2 cellular contexts compared by ENCODE assay signal in genomic region chr16:89741342-89742014, GRCh38.
A peak's percentile ranks its signal among the peaks of the same experiment; 100 is the strongest.
TF ChIP-seq lines count a peak whose summit lies in the region.

No MANE protein-coding gene starts in this region.

TF ChIP-seq in HEK293, 187 proteins besides CTCF, POLR2A, EP300 and RAD21:
- TF ChIP-seq ZNF76 (tag by site-specific recombination; IDR thresholded peaks at IDR 0.05; ENCODE audit: borderline replicate concordance, low read depth) (no peak), ZNF121 (tag by site-specific recombination; IDR thresholded peaks at IDR 0.05) (peak; percentile 76; the same call in 1 of the 2 replicates), ZSCAN23 (tag by site-specific recombination; IDR thresholded peaks at IDR 0.05) (no peak), ZNF600 (tag by site-specific recombination; IDR thresholded peaks at IDR 0.05) (peak; percentile 83), EGR2 (tag by site-specific recombination; IDR thresholded peaks at IDR 0.05; ENCODE audit: low read depth) (peak; percentile 68; the same call in 1 of the 2 replicates), ZFHX2 (tag by site-specific recombination; conservative IDR thresholded peaks at IDR 0.05) (peak; percentile 43)
TF ChIP-seq in HEK293: peak in this region for 4.

TF ChIP-seq in K562, 482 proteins besides CTCF, POLR2A, EP300 and RAD21:
- TF ChIP-seq ZNF121 (CRISPR knock-in tag; conservative IDR thresholded peaks at IDR 0.05) (peak; percentile 49; the same call in 1 of the 2 replicates), RBFOX2 (IDR thresholded peaks at IDR 0.05; ENCODE audit: low read depth, low read length) (peak; percentile 35; the same call in 1 of the 2 replicates), ELK1 (CRISPR knock-in tag; IDR thresholded peaks at IDR 0.05) (no peak), FOXO4 (CRISPR knock-in tag; IDR thresholded peaks at IDR 0.05) (no peak), POLR2AphosphoS5 (IDR thresholded peaks at IDR 0.05; ENCODE audit: control insufficient read depth, insufficient read depth, low read depth, low read length) (peak; percentile 65; the same call in 1 of the 2 replicates), POLR2B (IDR thresholded peaks at IDR 0.05; ENCODE audit: low read depth, partially characterized antibody) (peak; percentile 1), BMI1 (IDR thresholded peaks at IDR 0.05; ENCODE audit: low read length) (no peak), RBM22 (IDR thresholded peaks at IDR 0.05; ENCODE audit: low read depth, low read length, poor library complexity, severe bottlenecking) (peak; percentile 85), SNRNP70 (optimal IDR thresholded peaks at IDR 0.05; ENCODE audit: low read depth, low read length) (peak; percentile 83), ZNF436 (CRISPR knock-in tag; IDR thresholded peaks at IDR 0.05) (no peak), POLR2G (IDR thresholded peaks at IDR 0.05; ENCODE audit: low read depth, low read length) (peak; percentile 71; the same call in 1 of the 2 replicates), CBX1 (IDR thresholded peaks at IDR 0.05; ENCODE audit: low read depth) (0 out of 2 replicates have a peak, but pooled peaks have one; percentile 22), CTCFL (IDR thresholded peaks at IDR 0.05; ENCODE audit: borderline replicate concordance, insufficient read depth, low read depth, low read length, poor library complexity, severe bottlenecking) (no peak), MYNN (IDR thresholded peaks at IDR 0.05) (peak; percentile 33; the same call in 1 of the 2 replicates), MYNN (CRISPR knock-in tag; IDR thresholded peaks at IDR 0.05) (no peak), ZNF143 (CRISPR knock-in tag; IDR thresholded peaks at IDR 0.05) (no peak), PKNOX1 (IDR thresholded peaks at IDR 0.05) (no peak), TARDBP (IDR thresholded peaks at IDR 0.05) (no peak), EWSR1 (IDR thresholded peaks at IDR 0.05; ENCODE audit: borderline replicate concordance, low read depth, partially characterized antibody) (no peak), RFX5 (IDR thresholded peaks at IDR 0.05; ENCODE audit: low read depth, low read length) (no peak)
